ENCODE assay signal across 8 cellular contexts in the genomic region with DNA sequence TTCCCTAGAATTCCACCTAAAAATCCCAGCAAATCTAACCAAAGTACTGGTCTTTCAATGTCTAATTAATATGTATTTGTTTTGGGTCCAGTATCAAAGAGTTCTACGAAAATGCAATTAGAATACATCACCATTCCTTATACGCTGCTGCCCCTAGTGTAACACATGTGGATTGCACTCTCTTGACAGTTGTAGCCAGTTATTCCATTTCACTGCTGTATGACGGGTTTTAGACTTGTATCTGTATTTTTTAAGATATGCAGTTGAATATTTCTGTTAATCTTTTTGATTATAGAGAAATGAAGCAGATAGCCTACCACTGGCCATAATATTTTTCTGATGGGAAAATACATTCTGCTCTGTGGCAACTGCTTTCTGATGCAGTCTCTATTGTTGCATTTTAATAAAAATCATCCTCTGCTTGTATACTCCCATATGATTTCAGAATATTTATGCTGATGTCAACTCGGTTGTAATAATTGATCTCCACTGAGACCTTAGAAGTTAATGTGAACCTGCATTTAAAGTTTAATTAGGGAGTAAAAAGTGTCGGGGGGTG. TPM values are rescaled to one million over a fixed set of nuclear protein-coding genes. Genes with fewer than 3 reads are reported as not detected.
DNase-seq lines count a peak whose midpoint lies in the region; ATAC-seq and TF ChIP-seq lines count a peak whose summit lies in the region.

No MANE protein-coding gene starts in this region.

- H3K27me3 Mint-ChIP-seq in activated CD8-positive, alpha-beta memory T cell treated with anti-CD3 and anti-CD28 coated beads, Interleukin-2, amount 10 ng/mL, durations not matched to agents 7 days and 5 days, result no peaks in the 10 kb centered on the region

- H2AFZ ChIP-seq in OCI-LY1 (ENCODE audit: low read length), result no peak overlapping the region

- no peaks in the 10 kb centered on the region for H3K9me2 ChIP-seq in OCI-LY1 (ENCODE audit: low read depth, low read length)

- ATAC-seq in activated CD8-positive, alpha-beta memory T cell treated with anti-CD3 and anti-CD28 coated beads, Interleukin-2, amount 10 ng/mL, durations not matched to agents 7 days and 5 days, result peak; percentile 64
- no peak for ATAC-seq in GM18873 (IDR thresholded peaks at IDR 0.05; ENCODE audit: low FRiP score, unreplicated experiment)

- CTCF ChIA-PET in activated CD8-positive, alpha-beta memory T cell treated with anti-CD3 and anti-CD28 coated beads, Interleukin-2, amount 10 ng/mL, durations not matched to agents 7 days and 5 days (lab: Charles Lee), result interaction anchor here (1.0 to 1.5 kb wide), 3 partner anchors 57 to 165 kb away, joined by 3 to 8 read pairs (median 3); a partner anchor contains a TSS

- peak; percentile 42 for DNase-seq in activated CD8-positive, alpha-beta memory T cell treated with anti-CD3 and anti-CD28 coated beads, Interleukin-2, amount 10 ng/mL, durations not matched to agents 7 days and 5 days
- DNase-seq in activated CD8-positive, alpha-beta memory T cell treated with anti-CD3 and anti-CD28 coated beads, Interleukin-2, amount 50 U/mL, for 48 hours, result no peak
- DNase-seq in HFF-Myc (ENCODE audit: extremely low read depth, low read depth) (peak; percentile 9), adipocyte (ENCODE audit: low read depth) (peak; percentile 59), right atrium auricular region (ENCODE audit: low spot score) (no peak)

- H3K4me2 ChIP-seq in OCI-LY1 (ENCODE audit: low read length) (peak overlapping the region; percentile 19; the same call in 1 of the 2 replicates), skeletal muscle satellite cell (ENCODE audit: low read length) (peak overlapping the region; percentile 27)

- H3K9ac ChIP-seq in OCI-LY1 (ENCODE audit: low read length) (no peak overlapping the region), adipocyte (ENCODE audit: low read length) (no peak overlapping the region), skeletal muscle satellite cell (ENCODE audit: low read depth, low read length) (no peak overlapping the region)

- H3K9me3 ChIP-seq in OCI-LY1 (ENCODE audit: low read length) (no peaks in the 10 kb centered on the region), adipocyte (ENCODE audit: control insufficient read depth, low read length) (peaks cover 9% of the 10 kb centered on the region), right atrium auricular region (no peaks in the 10 kb centered on the region), skeletal muscle satellite cell (replicated peaks; ENCODE audit: low read length) (no peaks in the 10 kb centered on the region)

- no peaks in the 10 kb centered on the region for H3F3A ChIP-seq in OCI-LY1 (ENCODE audit: insufficient read depth, low read length)

- H3K9me3 Mint-ChIP-seq in activated CD8-positive, alpha-beta memory T cell treated with anti-CD3 and anti-CD28 coated beads, Interleukin-2, amount 10 ng/mL, durations not matched to agents 7 days and 5 days (ENCODE audit: low read depth), result no peaks in the 10 kb centered on the region

- H3K36me3 ChIP-seq in OCI-LY1 (ENCODE audit: insufficient read depth, low read length), result no peaks in the 10 kb centered on the region
- no peaks in the 10 kb centered on the region for H3K36me3 ChIP-seq in adipocyte (ENCODE audit: control insufficient read depth, insufficient read depth, low read length, severe bottlenecking)
- H3K36me3 ChIP-seq in right atrium auricular region, result no peaks in the 10 kb centered on the region
- H3K36me3 ChIP-seq in skeletal muscle satellite cell (ENCODE audit: insufficient read depth, low read length), result no peaks in the 10 kb centered on the region

- H4K20me1 ChIP-seq in OCI-LY1 (ENCODE audit: insufficient read depth, low read length), result no peaks in the 10 kb centered on the region

- H3K4me1 ChIP-seq in OCI-LY1 (ENCODE audit: insufficient read depth, low read length, severe bottlenecking) (peaks cover 9% of the 10 kb centered on the region), adipocyte (ENCODE audit: control insufficient read depth, insufficient read depth, low read length) (no peaks in the 10 kb centered on the region), right atrium auricular region (no peaks in the 10 kb centered on the region), skeletal muscle satellite cell (ENCODE audit: control insufficient read depth, insufficient read depth, low read length) (no peaks in the 10 kb centered on the region)

- H3K27ac Mint-ChIP-seq in activated CD8-positive, alpha-beta memory T cell treated with anti-CD3 and anti-CD28 coated beads, Interleukin-2, amount 10 ng/mL, durations not matched to agents 7 days and 5 days, result no peak overlapping the region

- no peaks in the 10 kb centered on the region for H3K36me3 Mint-ChIP-seq in activated CD8-positive, alpha-beta memory T cell treated with anti-CD3 and anti-CD28 coated beads, Interleukin-2, amount 10 ng/mL, durations not matched to agents 7 days and 5 days

- no peaks in the 10 kb centered on the region for H3K79me2 ChIP-seq in OCI-LY1 (ENCODE audit: insufficient read depth, low read length)

- H3K4me3 ChIP-seq in HFF-Myc (replicated peaks; ENCODE audit: low read depth, low read length), result no peak overlapping the region
- no peak overlapping the region for H3K4me3 ChIP-seq in OCI-LY1 (ENCODE audit: low read depth, low read length, poor library complexity, severe bottlenecking)
- no peak overlapping the region for H3K4me3 ChIP-seq in adipocyte (ENCODE audit: low read length)
- H3K4me3 ChIP-seq in right atrium auricular region, result peak overlapping the region in 1 of 2 donors; percentile 23
- no peak overlapping the region for H3K4me3 ChIP-seq in skeletal muscle satellite cell (ENCODE audit: low read length)

- H3K4me1 Mint-ChIP-seq in activated CD8-positive, alpha-beta memory T cell treated with anti-CD3 and anti-CD28 coated beads, Interleukin-2, amount 10 ng/mL, durations not matched to agents 7 days and 5 days, result peaks cover 12% of the 10 kb centered on the region

- no peak overlapping the region for H3K27ac ChIP-seq in OCI-LY1 (ENCODE audit: low read depth, low read length, poor library complexity, severe bottlenecking)
- H3K27ac ChIP-seq in right atrium auricular region, result no peak overlapping the region

- H3K4me3 Mint-ChIP-seq in activated CD8-positive, alpha-beta memory T cell treated with anti-CD3 and anti-CD28 coated beads, Interleukin-2, amount 10 ng/mL, durations not matched to agents 7 days and 5 days, result peak overlapping the region; percentile 12

- TF ChIP-seq CTCF in HFF-Myc (IDR thresholded peaks at IDR 0.05; ENCODE audit: low read depth, low read length, missing control alignments) (peak; percentile 55), OCI-LY1 (IDR thresholded peaks at IDR 0.05; ENCODE audit: low read length) (peak; percentile 72), right atrium auricular region (IDR thresholded peaks at IDR 0.05) (peak; percentile 59 to 82)

- H3K27me3 ChIP-seq in OCI-LY1 (ENCODE audit: insufficient read depth, low read length) (no peaks in the 10 kb centered on the region), adipocyte (replicated peaks; ENCODE audit: control insufficient read depth, insufficient read depth, low read length) (peaks cover 20% of the 10 kb centered on the region), right atrium auricular region (no peaks in the 10 kb centered on the region), skeletal muscle satellite cell (ENCODE audit: control insufficient read depth, insufficient read depth, low read length) (peaks cover 15% of the 10 kb centered on the region)

RNA-seq across cellular contexts. Expression of a gene that starts 17.1 kb away (rescaled TPM):
- 1 to 10 TPM in 1 of 2 experiments, not detected in 1; 2.0 TPM for total RNA-seq in activated CD8-positive, alpha-beta memory T cell treated with anti-CD3 and anti-CD28 coated beads, Interleukin-2, amount 10 ng/mL, durations not matched to agents 7 days and 5 days
- not detected for total RNA-seq in right atrium auricular region
- total RNA-seq in skeletal muscle satellite cell (2012; rRNA removed), result not detected in 2 replicates

RNA-seq across cellular contexts. Expression of a gene that starts 27.0 kb away (rescaled TPM):
- total RNA-seq in activated CD8-positive, alpha-beta memory T cell treated with anti-CD3 and anti-CD28 coated beads, Interleukin-2, amount 10 ng/mL, durations not matched to agents 7 days and 5 days, result not detected
- total RNA-seq in right atrium auricular region, result 1 to 10 TPM; 8.3 to 9.8 TPM
- total RNA-seq in skeletal muscle satellite cell (2012; rRNA removed), result not detected in 2 replicates

RNA-seq across cellular contexts. Expression of a gene that starts 31.0 kb away (rescaled TPM):
- total RNA-seq in activated CD8-positive, alpha-beta memory T cell treated with anti-CD3 and anti-CD28 coated beads, Interleukin-2, amount 10 ng/mL, durations not matched to agents 7 days and 5 days, result not detected
- total RNA-seq in right atrium auricular region, result not detected
- not detected in 2 replicates for total RNA-seq in skeletal muscle satellite cell (2012; rRNA removed)

RNA-seq across cellular contexts. Expression of a gene that starts 57.6 kb away (rescaled TPM):
- total RNA-seq in activated CD8-positive, alpha-beta memory T cell treated with anti-CD3 and anti-CD28 coated beads, Interleukin-2, amount 10 ng/mL, durations not matched to agents 7 days and 5 days, result 10 to 100 TPM; 28.6 to 35.8 TPM
- total RNA-seq in right atrium auricular region, result 1 to 10 TPM; 6.6 to 7.7 TPM
- total RNA-seq in skeletal muscle satellite cell (2012; rRNA removed), result 10.4 and 10.7 TPM in 2 replicates

Comparison
In these comparisons a context has a peak if more than half of its experiments do, and no peak if none do; other contexts are left out.
1. DNase-seq: peak in activated CD8-positive, alpha-beta memory T cell treated with anti-CD3 and anti-CD28 coated beads, Interleukin-2, amount 10 ng/mL, durations not matched to agents 7 days and 5 days (single experiment), HFF-Myc (single experiment) and adipocyte (single experiment); none in activated CD8-positive, alpha-beta memory T cell treated with anti-CD3 and anti-CD28 coated beads, Interleukin-2, amount 50 U/mL, for 48 hours (single experiment) and right atrium auricular region (single experiment).
2. RNA of a gene that starts 27.0 kb away (total RNA-seq): 8.3 to 9.8 TPM in right atrium auricular region; not detected in activated CD8-positive, alpha-beta memory T cell treated with anti-CD3 and anti-CD28 coated beads, Interleukin-2, amount 10 ng/mL, durations not matched to agents 7 days and 5 days; every median in the first group is over 4 times any median in the second.
3. Peak in every context shown above with its lines, with median percentiles within 50 percentile points of each other: CTCF ChIP-seq.